ENCODE assay signal across 8 cellular contexts in the genomic region with DNA sequence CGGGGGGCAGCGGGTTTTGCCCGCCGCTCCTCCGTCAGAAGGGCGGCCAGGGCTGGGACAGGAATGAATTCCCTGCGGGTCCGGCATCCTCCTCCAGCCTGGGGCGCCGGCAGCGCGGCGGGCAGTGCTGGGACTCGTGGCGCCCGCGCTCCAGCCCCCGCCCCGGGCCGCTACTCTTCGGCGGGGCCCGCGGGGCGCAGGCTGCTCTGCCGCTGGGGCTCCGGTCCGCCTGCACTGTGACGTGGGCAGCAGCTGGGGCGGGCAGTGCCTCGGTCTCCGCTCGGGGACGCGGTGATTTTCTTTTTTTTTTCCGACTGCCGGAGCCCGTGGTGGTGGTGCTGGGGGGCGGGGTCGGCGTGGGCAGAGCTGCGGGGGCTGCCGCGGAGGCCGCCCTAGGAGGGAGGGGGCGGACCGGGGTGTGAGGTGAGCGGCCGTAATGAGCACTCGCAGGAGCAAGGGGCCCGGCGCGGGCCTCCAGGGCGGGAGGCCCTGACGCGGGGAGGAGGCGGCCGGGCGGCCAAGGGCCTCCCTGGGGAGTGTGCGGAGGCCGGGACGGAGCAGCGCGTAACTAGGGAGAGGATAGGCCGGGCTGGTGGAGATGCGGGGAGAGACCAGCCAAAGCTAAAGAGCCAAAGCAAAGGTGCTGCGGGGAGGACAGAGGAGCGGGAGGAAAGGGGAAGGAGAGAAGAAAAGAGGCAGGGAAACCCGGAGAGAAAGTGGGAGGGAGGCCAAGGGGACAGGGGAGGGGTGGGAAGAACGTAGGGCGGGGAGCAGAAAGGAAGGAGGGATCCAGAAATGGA.
DNase-seq lines count a peak whose midpoint lies in the region; ATAC-seq and TF ChIP-seq lines count a peak whose summit lies in the region.

No MANE protein-coding gene starts in this region.

- H3K36me3 Mint-ChIP-seq in CD8-positive, alpha-beta memory T cell, result no peaks in the 10 kb centered on the region
- H3K36me3 Mint-ChIP-seq in natural killer cell, result no peaks in the 10 kb centered on the region

- DNase-seq in CD8-positive, alpha-beta memory T cell, result peak; percentile 13 to 57 (median 26)
- DNase-seq in HK-2 (ENCODE audit: unreplicated experiment) (peak; percentile 56), Peyer's patch (peak; percentile 20 to 83 (median 67)), fibroblast of villous mesenchyme (ENCODE audit: low read depth) (peak; percentile 84), natural killer cell (peak; percentile 30), suprapubic skin (ENCODE audit: low spot score in 2 of 2) (peak; percentile 83 to 87)
- DNase-seq in activated naive CD4-positive, alpha-beta T cell treated with Interleukin-2 at 50 U/mL for 16 hours, result peak; percentile 49

- no peaks in the 10 kb centered on the region for H3K9me3 ChIP-seq in CD8-positive, alpha-beta memory T cell (ENCODE audit: low read length)
- H3K9me3 ChIP-seq in Peyer's patch (peaks cover 0 to 5% (median 0%) of the 10 kb centered on the region in 4 donors), suprapubic skin (no peaks in the 10 kb centered on the region)

- no peak for TF ChIP-seq EP300 in suprapubic skin (IDR thresholded peaks at IDR 0.05)

- peak; percentile 63 to 74 (median 69) for ATAC-seq in natural killer cell
- no peak for ATAC-seq in GM19328 (IDR thresholded peaks at IDR 0.05; ENCODE audit: unreplicated experiment)

- H3K27ac Mint-ChIP-seq in CD8-positive, alpha-beta memory T cell, result no peak overlapping the region
- peak overlapping the region in 1 of 2 donors; percentile 66 for H3K27ac Mint-ChIP-seq in natural killer cell

- H3K4me3 Mint-ChIP-seq in CD8-positive, alpha-beta memory T cell, result peak overlapping the region; percentile 74 to 93 (median 79)
- H3K4me3 Mint-ChIP-seq in natural killer cell, result peak overlapping the region; percentile 83

- POLR2A ChIA-PET in CD8-positive, alpha-beta memory T cell (lab: Charles Lee), result interaction anchor here (0.6 to 0.9 kb wide), 4 partner anchors 37 to 232 kb away, joined by 3 to 7 read pairs (median 4); a partner anchor contains a TSS

- peak overlapping the region; percentile 52 for H3K4me3 ChIP-seq in CD8-positive, alpha-beta memory T cell (ENCODE audit: low read length)
- H3K4me3 ChIP-seq in Peyer's patch (peak overlapping the region; percentile 39 to 66 (median 58)), fibroblast of villous mesenchyme (ENCODE audit: low read depth, low read length) (peak overlapping the region; percentile 69), suprapubic skin (peak overlapping the region; percentile 71)

- TF ChIP-seq POLR2A in Peyer's patch (IDR thresholded peaks at IDR 0.05), result peak in 1 of 2 donors; percentile 8
- TF ChIP-seq POLR2A in suprapubic skin (IDR thresholded peaks at IDR 0.05), result peak in 1 of 2 donors; percentile 26

- H3K9me3 Mint-ChIP-seq in CD8-positive, alpha-beta memory T cell, result no peaks in the 10 kb centered on the region
- no peaks in the 10 kb centered on the region for H3K9me3 Mint-ChIP-seq in natural killer cell

- H3K36me3 ChIP-seq in CD8-positive, alpha-beta memory T cell (ENCODE audit: insufficient read depth, low read length), result no peaks in the 10 kb centered on the region
- H3K36me3 ChIP-seq in Peyer's patch (no peaks in the 10 kb centered on the region), suprapubic skin (no peaks in the 10 kb centered on the region)

- peaks cover 25% of the 10 kb centered on the region for H3K27me3 ChIP-seq in CD8-positive, alpha-beta memory T cell (ENCODE audit: insufficient read depth, low read length, poor library complexity, severe bottlenecking)
- H3K27me3 ChIP-seq in Peyer's patch (no peaks in the 10 kb centered on the region), suprapubic skin (no peaks in the 10 kb centered on the region)

- intact Hi-C loops in natural killer cell (cut with micrococcal nuclease), result loop anchor here (10.0 kb wide), 1 partner anchor 126 kb away; a partner anchor contains a TSS

- H3K27me3 Mint-ChIP-seq in CD8-positive, alpha-beta memory T cell, result peaks cover 21 to 47% of the 10 kb centered on the region in 2 donors
- H3K27me3 Mint-ChIP-seq in natural killer cell (ENCODE audit: low read depth in 2 of 2), result peaks cover 52 to 59% of the 10 kb centered on the region in 2 donors

- CTCF ChIA-PET in CD8-positive, alpha-beta memory T cell (lab: Charles Lee), result interaction anchor here (1.1 to 2.1 kb wide), 5 partner anchors 30 to 856 kb away, joined by 3 to 12 read pairs (median 3); no protein-coding TSS in a partner anchor

- peaks cover 15 to 22% (median 21%) of the 10 kb centered on the region in 3 donors for H3K4me1 Mint-ChIP-seq in CD8-positive, alpha-beta memory T cell
- H3K4me1 Mint-ChIP-seq in natural killer cell, result peaks cover 8 to 22% of the 10 kb centered on the region in 2 donors

- H3K27ac ChIP-seq in CD8-positive, alpha-beta memory T cell (ENCODE audit: low read depth, low read length), result peak overlapping the region; percentile 14
- H3K27ac ChIP-seq in Peyer's patch (peak overlapping the region; percentile 65 to 83 (median 72)), suprapubic skin (peak overlapping the region; percentile 93)

- no peak for TF ChIP-seq CTCF in Peyer's patch (IDR thresholded peaks at IDR 0.05)
- no peak for TF ChIP-seq CTCF in fibroblast of villous mesenchyme (IDR thresholded peaks at IDR 0.05; ENCODE audit: insufficient read depth, low read depth, low read length)
- TF ChIP-seq CTCF in natural killer cell (IDR thresholded peaks at IDR 0.05), result peak; percentile 11
- TF ChIP-seq CTCF in suprapubic skin (IDR thresholded peaks at IDR 0.05), result no peak

- peaks cover 5% of the 10 kb centered on the region for H3K4me1 ChIP-seq in CD8-positive, alpha-beta memory T cell (ENCODE audit: insufficient read depth, low read length)
- H3K4me1 ChIP-seq in Peyer's patch (peaks cover 0 to 17% (median 3%) of the 10 kb centered on the region in 4 donors), suprapubic skin (peaks cover 31% of the 10 kb centered on the region)

- under 1% methylated on average over 28 of the region's 71 CpGs for WGBS in suprapubic skin

Comparison
In these comparisons a context has a peak if more than half of its experiments do, and no peak if none do; other contexts are left out.
1. DNase-seq: peak in every context shown above with its lines; median percentile 85 in suprapubic skin; 84 in fibroblast of villous mesenchyme; 67 in Peyer's patch; 56 in HK-2; 49 in activated naive CD4-positive, alpha-beta T cell treated with Interleukin-2 at 50 U/mL for 16 hours; 30 in natural killer cell; 26 in CD8-positive, alpha-beta memory T cell.
2. H3K27ac ChIP-seq: peak in every context shown above with its lines; median percentile 93 in suprapubic skin; 72 in Peyer's patch; 14 in CD8-positive, alpha-beta memory T cell.